ENCODE assay signal across 7 cellular contexts in genomic region chr21:6035474-6036148, GRCh38.
DNase-seq lines count a peak whose midpoint lies in the region; ATAC-seq, FAIRE-seq and TF ChIP-seq lines count a peak whose summit lies in the region.
"Not testable (repeated sequence)": the region's sequence is repeated elsewhere in the genome, so short reads cannot be mapped to it uniquely, and the experiment has no call there.

No MANE protein-coding gene starts in this region.

- not testable (repeated sequence) for H3K36me3 ChIP-seq in RWPE2 (ENCODE audit: low read depth); gastroesophageal sphincter; left lung; mucosa of descending colon (ENCODE audit: low read depth)

- DNase-seq in A549 (ENCODE audit: low read depth in 1 of 2, low spot score in 1 of 2); RWPE2 (ENCODE audit: low spot score); left cardiac atrium; left lung; mucosa of descending colon; sciatic nerve (ENCODE audit: low spot score): not testable (repeated sequence)

- H3K27ac ChIP-seq in A549; RWPE2 (ENCODE audit: poor library complexity, severe bottlenecking); gastroesophageal sphincter; left lung: not testable (repeated sequence)

- TF ChIP-seq EP300 in A549 (IDR thresholded peaks at IDR 0.05); gastroesophageal sphincter (IDR thresholded peaks at IDR 0.05): not testable (repeated sequence)

- ATAC-seq in A549 (peak; percentile 81), RWPE2 (ENCODE audit: low read depth) (peak; percentile 72), gastroesophageal sphincter (peak; percentile 78), left cardiac atrium (peak; percentile 76 to 80), left lung (peak; percentile 95), mucosa of descending colon (peak; percentile 95), sciatic nerve (peak; percentile 90)

- H3K4me1 ChIP-seq in A549; RWPE2 (ENCODE audit: insufficient read depth, poor library complexity, severe bottlenecking); gastroesophageal sphincter; left lung; mucosa of descending colon (ENCODE audit: low read depth): not testable (repeated sequence)

- TF ChIP-seq POLR2A in A549 (IDR thresholded peaks at IDR 0.05; ENCODE audit: low read length); gastroesophageal sphincter (IDR thresholded peaks at IDR 0.05): not testable (repeated sequence)

- not testable (repeated sequence) for H3K27me3 ChIP-seq in RWPE2 (ENCODE audit: insufficient read depth, poor library complexity, severe bottlenecking); gastroesophageal sphincter; left lung

- POLR2A ChIA-PET in A549 (lab: Yijun Ruan, JAX), result not testable (repeated sequence)

- not testable (repeated sequence) for H3K4me2 ChIP-seq in A549

- TF ChIP-seq RAD21 in A549 (conservative IDR thresholded peaks at IDR 0.05 in 1 of 2, IDR thresholded peaks at IDR 0.05 in 1 of 2), result not testable (repeated sequence)

- FAIRE-seq in A549 (lab: Jason Lieb, UNC), result not testable (repeated sequence)

- not testable (repeated sequence) for H3K9me3 ChIP-seq in A549; RWPE2 (ENCODE audit: severe bottlenecking); gastroesophageal sphincter; left lung; mucosa of descending colon

- intact Hi-C loops in left cardiac atrium (cut with DNase I); left lung (cut with DNase I); mucosa of descending colon (cut with DNase I, micrococcal nuclease); sciatic nerve (cut with DNase I): not testable (repeated sequence)

- not testable (repeated sequence) for H3K4me3 ChIP-seq in A549; RWPE2 (ENCODE audit: severe bottlenecking); gastroesophageal sphincter; left lung; mucosa of descending colon

- WGBS in A549 (ENCODE audit: missing lambda C conversion rate), result no CpG with 5 or more reads among the region's 22 CpGs
- WGBS in gastroesophageal sphincter (ENCODE audit: low coverage in 1 of 2), 2 donors, result no CpG with 5 or more reads among the region's 22 CpGs

- CTCF ChIA-PET in A549 (lab: Yijun Ruan, JAX), result not testable (repeated sequence)

- TF ChIP-seq CTCF in A549 (IDR thresholded peaks at IDR 0.05); RWPE2 (IDR thresholded peaks at IDR 0.05; ENCODE audit: poor library complexity, severe bottlenecking); gastroesophageal sphincter (IDR thresholded peaks at IDR 0.05); left lung (IDR thresholded peaks at IDR 0.05); mucosa of descending colon (IDR thresholded peaks at IDR 0.05): not testable (repeated sequence)
